8 cellular contexts compared by ENCODE assay signal in the genomic region with DNA sequence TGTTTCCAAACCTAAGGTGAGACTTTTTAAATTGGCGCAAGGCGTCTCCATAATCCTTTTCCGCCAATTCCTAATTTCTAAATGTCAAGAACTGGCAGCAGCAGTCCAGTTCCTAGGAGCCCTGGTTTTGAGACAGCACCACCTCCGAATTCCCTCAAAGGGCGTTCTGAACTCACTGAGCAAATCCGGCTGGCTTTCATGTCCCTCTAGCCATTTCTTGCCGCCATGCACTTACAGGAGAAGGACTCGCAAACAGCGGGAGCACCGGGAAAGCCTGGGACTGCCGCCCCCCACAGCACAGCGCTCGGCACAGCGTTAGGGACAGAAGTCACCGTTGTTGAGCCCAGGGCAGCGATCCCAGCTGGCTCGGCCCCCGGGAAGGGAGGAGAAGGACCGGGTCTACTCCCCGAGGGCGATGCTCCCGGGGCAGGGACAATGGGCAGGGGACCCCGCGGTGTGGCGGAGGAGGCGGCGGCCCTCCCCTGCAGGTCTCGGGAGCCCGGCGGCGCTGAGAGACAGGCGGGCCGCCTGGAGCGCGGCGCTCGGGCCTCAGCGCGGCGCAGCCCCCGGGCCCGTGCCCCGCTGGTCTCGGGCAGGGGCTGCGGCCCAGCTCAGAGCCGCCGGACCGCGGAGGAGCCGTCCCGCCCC. TPM values are rescaled to one million over a fixed set of nuclear protein-coding genes. Genes with fewer than 3 reads are reported as not detected.
DNase-seq lines count a peak whose midpoint lies in the region; ATAC-seq and TF ChIP-seq lines count a peak whose summit lies in the region.

No MANE protein-coding gene starts in this region.

- H3K9ac ChIP-seq in NT2/D1 (ENCODE audit: insufficient read length, low read depth) (peak overlapping the region; percentile 83), neuronal stem cell (ENCODE audit: low read depth, low read length, poor library complexity) (peak overlapping the region; percentile 95)

- no peak overlapping the region for H2BK120ac ChIP-seq in neuronal stem cell (ENCODE audit: low read depth, low read length)

- H3K9me3 Mint-ChIP-seq in activated naive CD8-positive, alpha-beta T cell treated with anti-CD3 and anti-CD28 coated beads, Interleukin-2, amount 10 ng/mL, durations not matched to agents 7 days and 5 days, result no peaks in the 10 kb centered on the region

- peak overlapping the region; percentile 98 for H2AFZ ChIP-seq in neuronal stem cell (ENCODE audit: low read length)

- peak overlapping the region; percentile 85 for H3K4me3 Mint-ChIP-seq in activated naive CD8-positive, alpha-beta T cell treated with anti-CD3 and anti-CD28 coated beads, Interleukin-2, amount 10 ng/mL, durations not matched to agents 7 days and 5 days

- peaks cover 24% of the 10 kb centered on the region for H3K36me3 ChIP-seq in NT2/D1 (ENCODE audit: insufficient read depth, insufficient read length, low read length)
- H3K36me3 ChIP-seq in neuronal stem cell (replicated peaks in 1 of 2; ENCODE audit: control insufficient read depth in 2 of 2, insufficient read depth in 2 of 2, low read length in 2 of 2), result peaks cover 5 to 42% of the 10 kb centered on the region in 2 donors

- H2BK15ac ChIP-seq in neuronal stem cell (ENCODE audit: low read length), result peak overlapping the region; percentile 77

- peak overlapping the region; percentile 77 for H2AK5ac ChIP-seq in neuronal stem cell (ENCODE audit: low read depth, low read length)

- H3K9me3 ChIP-seq in AG04450 (ENCODE audit: control insufficient read depth, insufficient read depth, low read length) (no peaks in the 10 kb centered on the region), NT2/D1 (ENCODE audit: insufficient read depth, low read length) (no peaks in the 10 kb centered on the region), neuronal stem cell (replicated peaks in 1 of 2; ENCODE audit: control insufficient read depth in 2 of 2, insufficient read depth in 1 of 2, low read depth in 1 of 2, low read length in 2 of 2) (peaks cover 0 to 2% of the 10 kb centered on the region in 2 donors)

- WGBS in neuronal stem cell (ENCODE audit: extremely low coverage in 2 of 2, insufficient read length in 2 of 2, insufficient replicate concordance in 1 of 2), 2 donors, result no CpG with 5 or more reads among the region's 51 CpGs

- no peak for TF ChIP-seq CTCF in AG04450 (IDR thresholded peaks at IDR 0.05; ENCODE audit: low read depth, low read length)

- H3K27ac Mint-ChIP-seq in activated naive CD8-positive, alpha-beta T cell treated with anti-CD3 and anti-CD28 coated beads, Interleukin-2, amount 10 ng/mL, durations not matched to agents 7 days and 5 days, result peak overlapping the region; percentile 93

- POLR2A ChIA-PET in AG04450 (lab: Yijun Ruan, JAX), result interaction anchor here (0.8 to 1.5 kb wide), 4 partner anchors 10 to 34 kb away, joined by 3 to 13 read pairs (median 6); no protein-coding TSS in a partner anchor
- POLR2A ChIA-PET in activated naive CD8-positive, alpha-beta T cell treated with anti-CD3 and anti-CD28 coated beads, Interleukin-2, amount 10 ng/mL, durations not matched to agents 7 days and 5 days (lab: Charles Lee), result interaction anchor here (0.7 to 3.6 kb wide), 12 partner anchors 10 to 474 kb away, joined by 3 to 54 read pairs (median 5); no protein-coding TSS in a partner anchor

- peaks cover 21% of the 10 kb centered on the region for H3K36me3 Mint-ChIP-seq in activated naive CD8-positive, alpha-beta T cell treated with anti-CD3 and anti-CD28 coated beads, Interleukin-2, amount 10 ng/mL, durations not matched to agents 7 days and 5 days

- peak overlapping the region; percentile 100 for H3K14ac ChIP-seq in neuronal stem cell (ENCODE audit: low read length)

- no peaks in the 10 kb centered on the region for H3K27me3 ChIP-seq in AG04450 (ENCODE audit: control insufficient read depth, insufficient read depth, low read length)
- H3K27me3 ChIP-seq in NT2/D1 (ENCODE audit: insufficient read depth, insufficient read length), result no peaks in the 10 kb centered on the region
- H3K27me3 ChIP-seq in neuronal stem cell (ENCODE audit: control insufficient read depth in 3 of 3, insufficient read depth in 3 of 3, low read depth in 1 of 3, low read length in 3 of 3), result no peaks in the 10 kb centered on the region

- H3K4me2 ChIP-seq in neuronal stem cell (ENCODE audit: insufficient read depth, low read length, poor library complexity, severe bottlenecking), result peak overlapping the region; percentile 59

- peaks cover 10% of the 10 kb centered on the region for H3K79me1 ChIP-seq in neuronal stem cell (ENCODE audit: low read depth, low read length)

- H4K8ac ChIP-seq in neuronal stem cell (ENCODE audit: low read depth, low read length), result no peak overlapping the region

- CTCF ChIA-PET in AG04450 (lab: Charles Lee), result interaction anchor here (0.7 to 2.0 kb wide), 3 partner anchors 26 to 245 kb away, joined by 3 to 8 read pairs (median 3); no protein-coding TSS in a partner anchor

- peak overlapping the region; percentile 57 for H3K4ac ChIP-seq in neuronal stem cell (ENCODE audit: low read length)

- H3K27me3 Mint-ChIP-seq in activated naive CD8-positive, alpha-beta T cell treated with anti-CD3 and anti-CD28 coated beads, Interleukin-2, amount 10 ng/mL, durations not matched to agents 7 days and 5 days, result no peaks in the 10 kb centered on the region

- peak overlapping the region; percentile 89 for H3K4me3 ChIP-seq in AG04450 (ENCODE audit: low read depth, low read length)
- peak overlapping the region; percentile 81 for H3K4me3 ChIP-seq in NT2/D1 (ENCODE audit: insufficient read length, low read depth)
- peak overlapping the region; percentile 87 to 99 for H3K4me3 ChIP-seq in neuronal stem cell (ENCODE audit: low read length in 2 of 2)

- intact Hi-C loops in Right ventricle myocardium inferior (cut with DNase I), result loop anchor here (5.0 kb wide), 1 partner anchor 37 kb away; no protein-coding TSS in a partner anchor

- H2BK12ac ChIP-seq in neuronal stem cell (ENCODE audit: low read length), result no peak overlapping the region

- H3K27ac ChIP-seq in AG04450 (ENCODE audit: low read depth, low read length) (peak overlapping the region; percentile 70), neuronal stem cell (replicated peaks; ENCODE audit: low read length) (peak overlapping the region; percentile 80)

- H2BK5ac ChIP-seq in neuronal stem cell (ENCODE audit: low read length), result peak overlapping the region; percentile 93

- no peak overlapping the region for H4K91ac ChIP-seq in neuronal stem cell (ENCODE audit: low read depth, low read length, poor library complexity)

- H3K4me1 ChIP-seq in NT2/D1 (ENCODE audit: insufficient read depth, insufficient read length), result no peaks in the 10 kb centered on the region
- H3K4me1 ChIP-seq in neuronal stem cell (ENCODE audit: control insufficient read depth in 2 of 2, insufficient read depth in 1 of 2, low read depth in 1 of 2, low read length in 2 of 2), result peaks cover 4% of the 10 kb centered on the region in 2 donors

- H3K4me1 Mint-ChIP-seq in activated naive CD8-positive, alpha-beta T cell treated with anti-CD3 and anti-CD28 coated beads, Interleukin-2, amount 10 ng/mL, durations not matched to agents 7 days and 5 days, result peaks cover 63% of the 10 kb centered on the region

- DNase-seq in AG04450 (ENCODE audit: low read depth, low spot score) (no peak), NT2/D1 (ENCODE audit: low read depth, low spot score) (peak; percentile 46), Right ventricle myocardium inferior (ENCODE audit: missing footprints) (peak; percentile 72), neuronal stem cell (ENCODE audit: low spot score) (peak; percentile 46), H4 (ENCODE audit: low spot score) (no peak)
- DNase-seq in activated naive CD8-positive, alpha-beta T cell treated with anti-CD3 and anti-CD28 coated beads, Interleukin-2, amount 10 ng/mL, durations not matched to agents 7 days and 5 days, result peak; percentile 56

- peak; percentile 2 for ATAC-seq in GM18519 (IDR thresholded peaks at IDR 0.05; ENCODE audit: low FRiP score, unreplicated experiment)
- ATAC-seq in HG03135 (IDR thresholded peaks at IDR 0.05; ENCODE audit: unreplicated experiment), result peak; percentile 20
- peak; percentile 39 for ATAC-seq in activated naive CD8-positive, alpha-beta T cell treated with anti-CD3 and anti-CD28 coated beads, Interleukin-2, amount 10 ng/mL, durations not matched to agents 7 days and 5 days (ENCODE audit: low read depth)
- ATAC-seq in Right ventricle myocardium inferior, result peak; percentile 27

- H3K23ac ChIP-seq in neuronal stem cell (ENCODE audit: low read depth, low read length, poor library complexity), result peak overlapping the region; percentile 98

- H3K18ac ChIP-seq in neuronal stem cell (ENCODE audit: low read length), result peak overlapping the region; percentile 97

RNA-seq across cellular contexts. Expression of gene ARHGAP17, which starts 0.5 kb away (rescaled TPM):
- 53.7 and 65.9 TPM in 2 replicates for polyA plus RNA-seq in AG04450 (2011; rRNA removed)
- 66.7 and 69.8 TPM in 2 replicates for polyA minus RNA-seq in AG04450 (2011; rRNA and poly(A)+ RNA removed)
- total RNA-seq in activated naive CD8-positive, alpha-beta T cell treated with anti-CD3 and anti-CD28 coated beads, Interleukin-2, amount 10 ng/mL, durations not matched to agents 7 days and 5 days, result 10 to 100 TPM; 72.9 to 85.4 TPM
- 58.1 TPM for total RNA-seq in Right ventricle myocardium inferior
- polyA plus RNA-seq in neuronal stem cell (2013, experiment 1 of 2), result 63.9 TPM
- polyA plus RNA-seq in neuronal stem cell (2013, experiment 2 of 2), result 64.4 TPM
- total RNA-seq in H4 (2014; rRNA removed; shearing (Covaris generic)), result 19.3 and 26.1 TPM in 2 replicates

Comparison
In these comparisons a context has a peak if more than half of its experiments do, and no peak if none do; other contexts are left out.
1. DNase-seq: peak in NT2/D1 (single experiment), activated naive CD8-positive, alpha-beta T cell treated with anti-CD3 and anti-CD28 coated beads, Interleukin-2, amount 10 ng/mL, durations not matched to agents 7 days and 5 days (single experiment), Right ventricle myocardium inferior (single experiment) and neuronal stem cell (single experiment); none in AG04450 (single experiment) and H4 (single experiment).
2. Peak in every context shown above with its lines, with median percentiles within 50 percentile points of each other: H3K4me3 ChIP-seq and ATAC-seq.